Comparison of ENCODE assay signal across 30 cellular contexts in the genomic region with DNA sequence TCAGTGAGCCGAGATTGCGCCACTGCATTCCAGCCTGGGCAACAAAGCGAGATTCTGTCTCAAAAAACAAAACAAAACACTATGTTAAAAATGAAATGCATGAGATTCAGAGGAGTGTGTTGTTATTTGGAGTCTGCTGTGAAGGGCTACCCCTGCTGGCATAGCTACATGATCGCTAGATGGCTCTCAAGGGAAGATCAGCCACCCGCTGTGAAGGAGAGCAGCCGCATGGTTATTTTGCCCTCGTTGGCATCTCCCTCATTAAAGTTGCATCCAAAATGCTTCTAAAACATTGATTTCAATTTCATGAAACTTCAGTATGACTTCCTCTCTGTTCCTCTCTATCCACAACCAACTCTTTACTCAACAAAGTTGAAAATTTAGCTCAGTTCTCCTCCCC.
"Had no signal": no experiment of that assay in that cellular context is flagged by ENCODE, and none has a peak within 500 bp of the region (broad histone marks: within the 10 kb centered on the region; RNA-seq: fewer than 3 reads in every experiment).

No MANE protein-coding gene starts in this region.

- H3K27me3 ChIP-seq: MG63, SJCRH30 had no signal

- H3K9me3 ChIP-seq: SJCRH30 had no signal

- H3K4me3 ChIP-seq: MG63, SJCRH30, SK-N-MC had no signal

- H3K27ac ChIP-seq: SJCRH30, SK-N-MC, WERI-Rb-1 had no signal

- DNase-seq: activated CD4-positive, alpha-beta memory T cell treated with anti-CD3 and anti-CD28 coated beads, Interleukin-2, amount 10 ng/mL, durations not matched to agents 7 days and 5 days; activated CD4-positive, alpha-beta T cell treated with anti-CD3 and anti-CD28 coated beads for 1 hour; activated CD4-positive, alpha-beta T cell treated with anti-CD3 and anti-CD28 coated beads for 48 hours; activated CD4-positive, CD25-positive, alpha-beta regulatory T cell; activated CD8-positive, alpha-beta memory T cell treated with anti-CD3 and anti-CD28 coated beads for 24 hours; activated CD8-positive, alpha-beta memory T cell treated with anti-CD3 and anti-CD28 coated beads, Interleukin-2, amount 50 U/mL, for 48 hours; activated effector memory CD4-positive, alpha-beta T cell treated with Interleukin-2 at 50 U/mL for 16 hours; activated naive CD4-positive, alpha-beta T cell treated with anti-CD3 and anti-CD28 coated beads, Interleukin-2, amount 10 ng/mL, durations not matched to agents 7 days and 5 days; activated naive CD8-positive, alpha-beta T cell treated with anti-CD3 and anti-CD28 coated beads, Interleukin-2, amount 50 U/mL, for 24 hours; activated T-cell treated with anti-CD3 and anti-CD28 coated beads, Interleukin-2, amount 50 U/mL, for 48 hours; anterior cingulate cortex; caudate nucleus; Kasumi-1; KG1; MG63; NCI-H1048; NCI-H1105 treated with DMSO at 0.1 percent for 48 hours; NCI-H1436; NCI-H1694; NCI-H1930; NCI-H2081 treated with DMSO at 0.1 percent for 48 hours; NCI-H510A; NCI-H526; NCI-H748 treated with DMSO at 0.1 percent for 48 hours; NK-92 treated with Interleukin-12 subunit alpha and Interleukin-12 subunit beta, amount 100 ng/mL, for 24 hours; SHP77; SJCRH30; T1000; WERI-Rb-1 had no signal

- H3K4me1 ChIP-seq: SJCRH30 had no signal

- H3K36me3 ChIP-seq: MG63, SJCRH30, WERI-Rb-1 had no signal
